In the genomic region with DNA sequence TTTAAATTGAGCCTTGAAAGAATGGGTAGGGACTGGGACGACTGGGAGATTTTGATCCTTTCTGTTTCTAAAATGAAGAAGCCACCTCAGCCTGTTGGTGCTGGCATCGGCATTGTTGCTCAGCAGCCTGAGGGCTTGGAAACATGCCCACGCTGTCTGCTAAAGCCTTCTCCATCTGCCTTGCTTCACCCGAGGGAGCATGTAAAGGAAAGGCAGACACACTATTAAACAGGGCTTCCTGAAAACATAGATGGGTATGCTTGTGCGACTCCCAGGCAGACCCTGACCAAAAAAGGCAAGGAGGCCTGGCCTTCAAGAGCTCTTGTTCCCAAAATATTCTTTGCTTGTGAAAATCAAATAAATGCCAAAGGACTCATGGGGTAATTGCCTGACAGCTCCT, we compare ENCODE assay signal across 9 cellular contexts.
A peak's percentile ranks its signal among the peaks of the same experiment; 100 is the strongest.
DNase-seq lines count a peak whose midpoint lies in the region; ATAC-seq, FAIRE-seq and TF ChIP-seq lines count a peak whose summit lies in the region.
"Had no signal": no experiment of that assay in that cellular context is flagged by ENCODE, and none has a peak within 500 bp of the region (broad histone marks: within the 10 kb centered on the region; RNA-seq: fewer than 3 reads in every experiment).

No MANE protein-coding gene starts in this region.

- TF ChIP-seq CTCF in D721Med (IDR thresholded peaks at IDR 0.05; ENCODE audit: insufficient read depth, missing control alignments) (no peak), nephron progenitor cell (IDR thresholded peaks at IDR 0.05) (no peak)

- ATAC-seq in activated CD4-positive, CD25-positive, alpha-beta regulatory T cell treated with anti-CD3 and anti-CD28 coated beads, Interleukin-2, amount 50 U/mL, for 24 hours: no peak
- no peak for ATAC-seq in HG03139 (IDR thresholded peaks at IDR 0.05; ENCODE audit: unreplicated experiment)

- peak overlapping the region; percentile 47 for H3K27ac Mint-ChIP-seq in dendritic cell treated with granulocyte-macrophage colony-stimulating factor and Interleukin-4, amounts not matched to agents 40 ng/mL and 50 ng/mL, for 4 days
- no peak overlapping the region for H3K27ac Mint-ChIP-seq in nephron progenitor cell
- H3K27ac Mint-ChIP-seq: activated naive CD8-positive, alpha-beta T cell treated with anti-CD3 and anti-CD28 coated beads, Interleukin-2, amount 10 ng/mL, durations not matched to agents 7 days and 5 days had no signal

- FAIRE-seq in D721Med (lab: Jason Lieb, UNC): no peak

- H3K27me3 Mint-ChIP-seq in dendritic cell treated with granulocyte-macrophage colony-stimulating factor and Interleukin-4, amounts not matched to agents 40 ng/mL and 50 ng/mL, for 4 days: no peaks in the 10 kb centered on the region
- peaks cover 6% of the 10 kb centered on the region for H3K27me3 Mint-ChIP-seq in nephron progenitor cell (ENCODE audit: low read depth, poor library complexity)
- H3K27me3 Mint-ChIP-seq: activated naive CD8-positive, alpha-beta T cell treated with anti-CD3 and anti-CD28 coated beads, Interleukin-2, amount 10 ng/mL, durations not matched to agents 7 days and 5 days had no signal

- no peaks in the 10 kb centered on the region for H3K36me3 Mint-ChIP-seq in dendritic cell treated with granulocyte-macrophage colony-stimulating factor and Interleukin-4, amounts not matched to agents 40 ng/mL and 50 ng/mL, for 4 days (ENCODE audit: low read depth)
- H3K36me3 Mint-ChIP-seq in nephron progenitor cell (ENCODE audit: low read depth): no peaks in the 10 kb centered on the region
- H3K36me3 Mint-ChIP-seq: activated naive CD8-positive, alpha-beta T cell treated with anti-CD3 and anti-CD28 coated beads, Interleukin-2, amount 10 ng/mL, durations not matched to agents 7 days and 5 days had no signal

- H3K27ac ChIP-seq in muscle layer of duodenum (ENCODE audit: low read length): peak overlapping the region; percentile 23

- intact Hi-C loops in dendritic cell treated with granulocyte-macrophage colony-stimulating factor and Interleukin-4, amounts not matched to agents 40 ng/mL and 50 ng/mL, for 4 days (cut with micrococcal nuclease): no loop called here

- H3K9me3 Mint-ChIP-seq in dendritic cell treated with granulocyte-macrophage colony-stimulating factor and Interleukin-4, amounts not matched to agents 40 ng/mL and 50 ng/mL, for 4 days: no peaks in the 10 kb centered on the region
- no peaks in the 10 kb centered on the region for H3K9me3 Mint-ChIP-seq in nephron progenitor cell
- H3K9me3 Mint-ChIP-seq: activated naive CD8-positive, alpha-beta T cell treated with anti-CD3 and anti-CD28 coated beads, Interleukin-2, amount 10 ng/mL, durations not matched to agents 7 days and 5 days had no signal

- H3K4me3 Mint-ChIP-seq in dendritic cell treated with granulocyte-macrophage colony-stimulating factor and Interleukin-4, amounts not matched to agents 40 ng/mL and 50 ng/mL, for 4 days: no peak overlapping the region
- H3K4me3 Mint-ChIP-seq in nephron progenitor cell: no peak overlapping the region
- H3K4me3 Mint-ChIP-seq: activated naive CD8-positive, alpha-beta T cell treated with anti-CD3 and anti-CD28 coated beads, Interleukin-2, amount 10 ng/mL, durations not matched to agents 7 days and 5 days had no signal

- no peaks in the 10 kb centered on the region for H3K9me3 ChIP-seq in muscle layer of duodenum (ENCODE audit: control insufficient read depth in 1 of 2, low read length in 2 of 2)

- H3K4me1 Mint-ChIP-seq in dendritic cell treated with granulocyte-macrophage colony-stimulating factor and Interleukin-4, amounts not matched to agents 40 ng/mL and 50 ng/mL, for 4 days (ENCODE audit: low read depth): peaks cover 41% of the 10 kb centered on the region
- peaks cover 20% of the 10 kb centered on the region for H3K4me1 Mint-ChIP-seq in nephron progenitor cell

- H3K27me3 ChIP-seq in muscle layer of duodenum (ENCODE audit: low read depth, low read length): no peaks in the 10 kb centered on the region

- no peaks in the 10 kb centered on the region for H3K36me3 ChIP-seq in muscle layer of duodenum (ENCODE audit: control insufficient read depth in 1 of 2, insufficient read depth in 2 of 2, low read length in 2 of 2)

- DNase-seq in C1 segment of cervical spinal cord (lab: John Stamatoyannopoulos, UW): peak in 10 of 14 donors; percentile 2 to 81 (median 23)
- DNase-seq in NCI-H446 (lab: John Stamatoyannopoulos, UW): peak; percentile 79 to 88
- no peak for DNase-seq in D721Med (ENCODE audit: insufficient read length, low spot score)
- no peak for DNase-seq in nephron progenitor cell
- DNase-seq: activated naive CD8-positive, alpha-beta T cell treated with anti-CD3 and anti-CD28 coated beads, Interleukin-2, amount 10 ng/mL, durations not matched to agents 7 days and 5 days had no signal

- no peak overlapping the region for H3K4me3 ChIP-seq in muscle layer of duodenum (ENCODE audit: low read depth in 1 of 2, low read length in 2 of 2)

- H3K4me1 ChIP-seq in muscle layer of duodenum (ENCODE audit: control insufficient read depth in 1 of 2, insufficient read depth in 2 of 2, low read length in 2 of 2): peaks cover 6 to 8% of the 10 kb centered on the region in 2 donors

Comparison
In these comparisons a context has a peak if more than half of its experiments do, and no peak if none do; other contexts are left out.
1. DNase-seq: peak in C1 segment of cervical spinal cord (10 of 14) and NCI-H446 (2 of 2); none in D721Med (single experiment) and nephron progenitor cell (single experiment).